8 cellular contexts compared by ENCODE assay signal in genomic region chrX:45769919-45770582, GRCh38.
DNase-seq lines count a peak whose midpoint lies in the region; ATAC-seq and TF ChIP-seq lines count a peak whose summit lies in the region.

No MANE protein-coding gene starts in this region.

- H3K4me1 ChIP-seq in endocrine pancreas (ENCODE audit: control insufficient read depth, insufficient read depth, low read length) = no peaks in the 10 kb centered on the region
- H3K4me1 ChIP-seq in muscle layer of colon (ENCODE audit: insufficient read depth, low read length) = no peaks in the 10 kb centered on the region

- H3K36me3 ChIP-seq in endocrine pancreas (ENCODE audit: control insufficient read depth, insufficient read depth, low read length) (no peaks in the 10 kb centered on the region), muscle layer of colon (ENCODE audit: insufficient read depth, low read length) (no peaks in the 10 kb centered on the region)

- no peaks in the 10 kb centered on the region for H3K27me3 ChIP-seq in endocrine pancreas (ENCODE audit: control insufficient read depth, insufficient read depth, low read length)
- H3K27me3 ChIP-seq in muscle layer of colon (ENCODE audit: control insufficient read depth in 1 of 2, insufficient read depth in 2 of 2, low read length in 2 of 2) = no peaks in the 10 kb centered on the region

- ATAC-seq in GM19372 (IDR thresholded peaks at IDR 0.05; ENCODE audit: low read depth, unreplicated experiment) (peak; percentile 71), HG03432 (IDR thresholded peaks at IDR 0.05; ENCODE audit: unreplicated experiment) (peak; percentile 89)

- no peaks in the 10 kb centered on the region for H3K9me3 Mint-ChIP-seq in type B pancreatic cell

- peaks cover 24% of the 10 kb centered on the region for H3K4me1 Mint-ChIP-seq in type B pancreatic cell (ENCODE audit: unreplicated experiment)

- H3K9ac ChIP-seq in endocrine pancreas (ENCODE audit: control insufficient read depth, insufficient read depth, low read length) (no peak overlapping the region), muscle layer of colon (ENCODE audit: low read length) (peak overlapping the region; percentile 35)

- peak overlapping the region; percentile 57 for H3K27ac ChIP-seq in muscle layer of colon (ENCODE audit: low read depth, low read length)

- H3K27ac Mint-ChIP-seq in type B pancreatic cell = peak overlapping the region; percentile 68

- H3K9me3 ChIP-seq in endocrine pancreas (ENCODE audit: control insufficient read depth, low read length) = no peaks in the 10 kb centered on the region
- H3K9me3 ChIP-seq in muscle layer of colon (ENCODE audit: low read length) = no peaks in the 10 kb centered on the region

- H3K4me3 Mint-ChIP-seq in type B pancreatic cell = peak overlapping the region; percentile 78

- in situ Hi-C loops in Caki2 (cut with HindIII; ENCODE audit: low pct_unique_long_range_greater_than_20kb, low sequenced_read_pairs) = no loop called here

- no peaks in the 10 kb centered on the region for H3K27me3 Mint-ChIP-seq in type B pancreatic cell

- TF ChIP-seq CTCF in type B pancreatic cell (conservative IDR thresholded peaks at IDR 0.05) = no peak

- H3K36me3 Mint-ChIP-seq in type B pancreatic cell = no peaks in the 10 kb centered on the region

- H3K4me3 ChIP-seq in endocrine pancreas (ENCODE audit: control insufficient read depth, insufficient read depth, low read length) (peak overlapping the region; percentile 82), muscle layer of colon (ENCODE audit: low read depth in 1 of 2, low read length in 2 of 2) (peak overlapping the region; percentile 27 to 44)

- DNase-seq in Caki2 (ENCODE audit: low read depth) (peak; percentile 87), T-helper 22 cell (ENCODE audit: low read depth) (peak; percentile 15), type B pancreatic cell (ENCODE audit: extremely low spot score, unreplicated experiment) (peak; percentile 72), NCI-H345 treated with DMSO at 0.1 percent for 48 hours (lab: John Stamatoyannopoulos, UW; ENCODE audit: unreplicated experiment) (no peak)
